ENCODE assay signal across 8 cellular contexts in the genomic region with DNA sequence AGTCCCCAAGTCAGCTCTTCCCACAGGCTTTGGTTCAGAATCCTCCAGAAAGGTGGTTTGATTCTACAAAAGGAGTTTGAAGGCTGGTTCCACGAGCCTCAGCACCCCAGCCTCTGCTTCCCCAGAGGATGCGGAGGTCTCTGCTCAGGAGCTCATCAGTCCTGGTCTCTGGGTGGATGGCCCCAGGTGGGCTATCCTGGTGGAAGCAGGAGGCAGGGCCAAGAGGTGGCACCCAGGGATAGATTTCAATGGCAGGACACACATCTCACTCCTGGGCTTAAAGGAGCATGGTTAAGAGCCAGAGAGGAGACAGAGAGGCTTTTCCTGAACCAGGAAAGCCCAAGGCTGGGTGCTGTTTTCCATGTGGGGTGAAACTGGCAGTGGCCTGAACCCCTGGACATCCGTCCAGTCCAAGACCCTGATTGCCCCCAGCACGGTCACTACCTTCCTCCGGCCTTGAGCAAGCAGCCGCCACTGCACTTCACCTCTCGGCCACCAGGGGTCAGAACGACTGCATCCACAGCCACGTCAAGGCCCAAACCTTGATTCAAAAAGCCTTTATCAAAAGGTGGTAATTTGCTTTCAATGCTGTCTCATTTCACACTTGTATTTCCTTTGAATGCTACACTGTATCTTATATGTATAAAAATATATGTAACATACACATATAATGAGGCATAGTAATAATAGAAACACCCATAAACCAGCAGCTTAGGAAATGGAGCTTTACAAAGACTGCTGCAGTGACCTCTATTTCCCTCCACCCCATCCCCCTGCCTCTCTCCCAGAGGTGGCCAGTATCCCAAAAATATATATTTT.
A peak's percentile ranks its signal among the peaks of the same experiment; 100 is the strongest.
DNase-seq lines count a peak whose midpoint lies in the region; ATAC-seq lines count a peak whose summit lies in the region.

No MANE protein-coding gene starts in this region.

- no peak overlapping the region for H3K27ac ChIP-seq in caudate nucleus (ENCODE audit: low read depth, low read length)

- ATAC-seq in HG03378 (IDR thresholded peaks at IDR 0.05; ENCODE audit: unreplicated experiment), result no peak

- DNase-seq in NCI-H510A treated with DMSO at 0.1 percent for 48 hours (lab: John Stamatoyannopoulos, UW) (peak; percentile 74), NCI-H510A (lab: John Stamatoyannopoulos, UW) (no peak), NCI-H2081 (lab: John Stamatoyannopoulos, UW) (peak; percentile 51 to 75), caudate nucleus (lab: John Stamatoyannopoulos, UW) (peak in 52 of 61 donors; percentile 17 to 80 (median 50)), kidney glomerular epithelial cell (lab: John Stamatoyannopoulos, UW) (peak; percentile 54)
- peak; percentile 73 for DNase-seq in activated CD4-positive, alpha-beta T cell treated with anti-CD3 and anti-CD28 coated beads for 1 hour
- peak; percentile 66 for DNase-seq in stimulated activated CD4-positive, alpha-beta T cell treated with anti-CD3 and anti-CD28 coated beads, Interleukin-2, amount 100 ng/mL, for 4 hours (ENCODE audit: low read depth)
